6 cellular contexts compared by ENCODE assay signal in genomic region chr1:149130938-149131337, GRCh38. TPM values are rescaled to one million over a fixed set of nuclear protein-coding genes. Genes with fewer than 3 reads are reported as not detected.
DNase-seq lines count a peak whose midpoint lies in the region; ATAC-seq and TF ChIP-seq lines count a peak whose summit lies in the region.
"Not testable (repeated sequence)": the region's sequence is repeated elsewhere in the genome, so short reads cannot be mapped to it uniquely, and the experiment has no call there.

No MANE protein-coding gene starts in this region.

- not testable (repeated sequence) for H3K9ac ChIP-seq in Karpas-422 (ENCODE audit: low read length)

- H3K9me3 Mint-ChIP-seq in stimulated activated memory B cell treated with anti-CD40 and anti-IgM and Interleukin-4, amounts not matched to agents 10 μg/mL and 1 μg/mL and 100 μg/mL, for 72 hours = not testable (repeated sequence)

- not testable (repeated sequence) for H3K4me3 Mint-ChIP-seq in stimulated activated memory B cell treated with anti-CD40 and anti-IgM and Interleukin-4, amounts not matched to agents 10 μg/mL and 1 μg/mL and 100 μg/mL, for 72 hours

- not testable (repeated sequence) for H3K4me1 ChIP-seq in Karpas-422 (ENCODE audit: low read length); OCI-LY7 (ENCODE audit: insufficient read depth, low read length, poor library complexity, severe bottlenecking)

- not testable (repeated sequence) for H3K9me2 ChIP-seq in Karpas-422 (replicated peaks; ENCODE audit: insufficient read depth, low read length); OCI-LY7 (ENCODE audit: insufficient read depth, low read length)

- DNase-seq in Karpas-422 = peak; percentile 39
- DNase-seq in OCI-LY7 (ENCODE audit: low spot score) = peak; percentile 58
- DNase-seq in SW480 (ENCODE audit: low spot score) = peak; percentile 14
- peak; percentile 10 for DNase-seq in ecto neural progenitor cell (ENCODE audit: low spot score)
- DNase-seq in left kidney (ENCODE audit: low read depth, low spot score) = peak; percentile 33

- POLR2A ChIA-PET in OCI-LY7 (lab: Charles Lee) = not testable (repeated sequence)

- H3K79me2 ChIP-seq in Karpas-422 (ENCODE audit: low read length); OCI-LY7 (ENCODE audit: insufficient read depth, low read depth, low read length): not testable (repeated sequence)

- H3K4me1 Mint-ChIP-seq in stimulated activated memory B cell treated with anti-CD40 and anti-IgM and Interleukin-4, amounts not matched to agents 10 μg/mL and 1 μg/mL and 100 μg/mL, for 72 hours = not testable (repeated sequence)

- H3K4me2 ChIP-seq in Karpas-422 (ENCODE audit: low read depth, low read length, poor library complexity, severe bottlenecking) = not testable (repeated sequence)
- H3K4me2 ChIP-seq in OCI-LY7 (ENCODE audit: low read length) = peak overlapping the region; percentile 42

- not testable (repeated sequence) for BruUV-seq in OCI-LY7 (replicated peaks; lab: Mats Ljungman, UMichigan)

- not testable (repeated sequence) for H3K36me3 ChIP-seq in Karpas-422 (ENCODE audit: insufficient read depth, low read length); OCI-LY7 (ENCODE audit: insufficient read depth, low read length)

- not testable (repeated sequence) for H3K4me3 ChIP-seq in Karpas-422 (ENCODE audit: low read length); OCI-LY7 (ENCODE audit: low read depth, low read length, poor library complexity, severe bottlenecking)

- H3K27me3 ChIP-seq in Karpas-422 (ENCODE audit: low read length) = not testable (repeated sequence)

- intact Hi-C loops in OCI-LY7 (cut with micrococcal nuclease; ENCODE audit: unreplicated experiment) = not testable (repeated sequence)

- H3K9me3 ChIP-seq in Karpas-422 (ENCODE audit: low read length); OCI-LY7 (ENCODE audit: low read length): not testable (repeated sequence)

- not testable (repeated sequence) for ATAC-seq in stimulated activated memory B cell treated with anti-CD40 and anti-IgM and Interleukin-4, amounts not matched to agents 10 μg/mL and 1 μg/mL and 100 μg/mL, for 72 hours

- not testable (repeated sequence) for TF ChIP-seq CTCF in OCI-LY7 (conservative IDR thresholded peaks at IDR 0.05; ENCODE audit: low read length)

- H3K36me3 Mint-ChIP-seq in stimulated activated memory B cell treated with anti-CD40 and anti-IgM and Interleukin-4, amounts not matched to agents 10 μg/mL and 1 μg/mL and 100 μg/mL, for 72 hours = not testable (repeated sequence)

- CTCF ChIA-PET in OCI-LY7 (lab: Charles Lee; ENCODE audit: unreplicated experiment) = not testable (repeated sequence)

- not testable (repeated sequence) for H2AFZ ChIP-seq in Karpas-422 (ENCODE audit: low read length); OCI-LY7 (ENCODE audit: low read length)

- not testable (repeated sequence) for H3K27ac ChIP-seq in Karpas-422 (ENCODE audit: low read length); OCI-LY7 (ENCODE audit: low read depth, low read length, poor library complexity, severe bottlenecking)

- H3K27me3 Mint-ChIP-seq in stimulated activated memory B cell treated with anti-CD40 and anti-IgM and Interleukin-4, amounts not matched to agents 10 μg/mL and 1 μg/mL and 100 μg/mL, for 72 hours = not testable (repeated sequence)

- H4K20me1 ChIP-seq in Karpas-422 (ENCODE audit: insufficient read depth, low read depth, low read length); OCI-LY7 (ENCODE audit: insufficient read depth, low read length): not testable (repeated sequence)

- H3K27ac Mint-ChIP-seq in stimulated activated memory B cell treated with anti-CD40 and anti-IgM and Interleukin-4, amounts not matched to agents 10 μg/mL and 1 μg/mL and 100 μg/mL, for 72 hours = peak overlapping the region; percentile 64

RNA-seq across cellular contexts. Expression of gene NBPF9, which starts 27.6 kb away (rescaled TPM):
- total RNA-seq in Karpas-422 (2014; rRNA removed; shearing (Covaris generic); ENCODE audit: low replicate concordance) = 14.2 and 15.0 TPM in 2 replicates
- 23.9 and 24.3 TPM in 2 replicates for total RNA-seq in OCI-LY7 (2014; rRNA removed; shearing (Covaris generic))
- total RNA-seq in OCI-LY7 (2022) = 33.8 and 36.9 TPM in 2 replicates
